In the genomic region with DNA sequence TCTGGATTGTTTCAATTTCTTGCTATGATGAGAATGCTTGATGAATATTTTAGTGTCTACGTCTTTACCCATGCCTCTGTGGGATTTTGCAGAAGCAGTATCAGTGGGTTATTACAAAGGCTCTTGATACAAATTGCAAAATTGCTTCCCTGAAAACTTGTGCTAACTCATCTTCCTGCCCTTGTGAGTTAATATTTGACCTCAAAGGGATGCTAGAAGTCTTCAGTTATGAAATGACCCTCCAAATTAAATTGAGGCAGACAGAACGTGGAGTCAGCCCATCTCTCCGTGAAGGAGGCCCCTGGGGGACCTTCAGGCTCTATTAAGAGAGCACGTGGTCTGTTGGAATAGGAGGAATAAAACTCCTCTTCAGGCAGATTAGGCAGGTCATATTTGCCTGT, we compare ENCODE assay signal across 1 cellular context.
TF ChIP-seq lines count a peak whose summit lies in the region.

No MANE protein-coding gene starts in this region.

TF ChIP-seq in IMR-90, 13 proteins besides CTCF, POLR2A, EP300 and RAD21:
- TF ChIP-seq MAFK (IDR thresholded peaks at IDR 0.05; ENCODE audit: low read depth, low read length) (no peak), MAZ (IDR thresholded peaks at IDR 0.05; ENCODE audit: borderline replicate concordance, low read depth, low read length) (no peak), FOS (IDR thresholded peaks at IDR 0.05; ENCODE audit: low read depth, low read length) (no peak), MXI1 (IDR thresholded peaks at IDR 0.05; ENCODE audit: borderline replicate concordance, low read depth, low read length) (no peak), BHLHE40 (IDR thresholded peaks at IDR 0.05; ENCODE audit: low read depth, low read length) (no peak), ELK1 (IDR thresholded peaks at IDR 0.05; ENCODE audit: borderline replicate concordance, low read depth, low read length) (no peak), CHD1 (IDR thresholded peaks at IDR 0.05; ENCODE audit: low read depth, low read length) (no peak), USF2 (IDR thresholded peaks at IDR 0.05; ENCODE audit: low read depth, low read length) (no peak), RFX5 (IDR thresholded peaks at IDR 0.05; ENCODE audit: low read depth, low read length) (no peak), RCOR1 (IDR thresholded peaks at IDR 0.05; ENCODE audit: insufficient replicate concordance, low read length) (no peak), SMC3 (IDR thresholded peaks at IDR 0.05; ENCODE audit: low read depth, low read length) (no peak), CEBPB (IDR thresholded peaks at IDR 0.05; ENCODE audit: low read depth, low read length) (no peak; the same call in 1 of the 2 replicates), NFE2L2 (IDR thresholded peaks at IDR 0.05; ENCODE audit: low read depth, low read length) (no peak)
TF ChIP-seq in IMR-90: peak in this region for 0.
